30 cellular contexts compared by ENCODE assay signal in genomic region chr22:24179478-24180210, GRCh38. TPM values are rescaled to one million over a fixed set of nuclear protein-coding genes. Genes with fewer than 3 reads are reported as not detected.
DNase-seq lines count a peak whose midpoint lies in the region; ATAC-seq, FAIRE-seq and TF ChIP-seq lines count a peak whose summit lies in the region.
"Had no signal": no experiment of that assay in that cellular context is flagged by ENCODE, and none has a peak within 500 bp of the region (broad histone marks: within the 10 kb centered on the region; RNA-seq: fewer than 3 reads in every experiment).

No MANE protein-coding gene starts in this region.

- H2BK12ac ChIP-seq in H1 (ENCODE audit: low read depth, low read length) = no peak overlapping the region

- H3K36me3 Mint-ChIP-seq in naive thymus-derived CD8-positive, alpha-beta T cell = peaks cover 0 to 28% (median 0%) of the 10 kb centered on the region in 3 donors

- TF ChIP-seq RAD21 in H1 (IDR thresholded peaks at IDR 0.05 in 1 of 2, conservative IDR thresholded peaks at IDR 0.05 in 1 of 2; ENCODE audit: low read depth in 2 of 2, low read length in 2 of 2) = no peak

- DNase-seq in Right ventricle myocardium inferior (ENCODE audit: missing footprints) (peak; percentile 43), left cardiac atrium (no peak), H1 (ENCODE audit: low read depth in 1 of 2, low spot score in 2 of 2) (no peak), tibial artery (no peak), NCI-H526 treated with DMSO at 0.1 percent for 48 hours (lab: John Stamatoyannopoulos, UW) (no peak), middle frontal gyrus (ENCODE audit: extremely low spot score, low spot score) (no peak)
- peak in 1 of 10 donors; percentile 50 for DNase-seq in naive thymus-derived CD8-positive, alpha-beta T cell
- DNase-seq: activated CD4-positive, alpha-beta memory T cell treated with anti-CD3 and anti-CD28 coated beads, Interleukin-2, amount 10 ng/mL, durations not matched to agents 7 days and 5 days; activated CD4-positive, CD25-positive, alpha-beta regulatory T cell treated with anti-CD3 and anti-CD28 coated beads, Interleukin-2, amount 50 U/mL, for 72 hours; activated T-cell treated with anti-CD3 and anti-CD28 coated beads for 4 hours; Caco-2; central memory CD4-positive, alpha-beta T cell; DND-41; KG1; mesendoderm; NCI-H1436 treated with DMSO at 0.1 percent for 48 hours; NCI-H510A treated with DMSO at 0.1 percent for 48 hours; NK-92 treated with Interleukin-12 subunit alpha and Interleukin-12 subunit beta, amount 100 ng/mL, for 24 hours; small intestine; stimulated activated CD4-positive, alpha-beta T cell treated with anti-CD3 and anti-CD28 coated beads, Interleukin-1b, Interleukin-23, amount 100 ng/mL, for 48 hours; substantia nigra; T-cell had no signal

- no peak for TF ChIP-seq EP300 in H1 (IDR thresholded peaks at IDR 0.05; ENCODE audit: borderline replicate concordance in 1 of 2, low read depth in 2 of 2, low read length in 2 of 2)

- H3K4me3 ChIP-seq in H1 (ENCODE audit: extremely low read depth in 1 of 4, insufficient read depth in 2 of 4, low read depth in 3 of 4, low read length in 4 of 4) (no peak overlapping the region), tibial artery (no peak overlapping the region)
- H3K4me3 ChIP-seq: BLaER1, SJSA1 had no signal

- TF ChIP-seq CTCF in H1 (IDR thresholded peaks at IDR 0.05; ENCODE audit: control extremely low read depth in 1 of 3, insufficient read depth in 1 of 3, low read depth in 1 of 3, low read length in 3 of 3) = no peak
- no peak for TF ChIP-seq CTCF in tibial artery (IDR thresholded peaks at IDR 0.05)

- no peak for FAIRE-seq in H1 (lab: Jason Lieb, UNC)
- FAIRE-seq: H54, HTR-8/SVneo, small intestine, TTC549 had no signal

- H3K4ac ChIP-seq in H1 (replicated peaks; ENCODE audit: insufficient read length, low read depth, low read length) = no peak overlapping the region

- H4K8ac ChIP-seq in H1 (ENCODE audit: extremely low read depth, insufficient read depth, low read length) = peak overlapping the region; percentile 51; the same call in 1 of the 2 replicates

- no peak overlapping the region for H3K9ac ChIP-seq in H1 (replicated peaks in 1 of 4; ENCODE audit: extremely low read depth in 1 of 4, low read depth in 3 of 4, low read length in 3 of 4)
- H3K9ac ChIP-seq: BLaER1 had no signal

- no peak overlapping the region for H3K4me3 Mint-ChIP-seq in naive thymus-derived CD8-positive, alpha-beta T cell
- H3K4me3 Mint-ChIP-seq: activated CD4-positive, alpha-beta memory T cell treated with anti-CD3 and anti-CD28 coated beads, Interleukin-2, amount 10 ng/mL, durations not matched to agents 7 days and 5 days; nephron; T-cell had no signal

- no peak overlapping the region for H4K5ac ChIP-seq in H1 (ENCODE audit: insufficient read length, low read depth, low read length)

- H3K79me1 ChIP-seq in H1 (ENCODE audit: low read depth, low read length) = no peaks in the 10 kb centered on the region

- CTCF ChIA-PET in H1 (lab: Charles Lee; ENCODE audit: partially characterized antibody) = interaction anchor here (0.6 to 19.1 kb wide), 22 partner anchors 10 to 169 kb away, joined by 3 to 301 read pairs (median 4); partner anchors contain the start of gene CABIN1

- H3K14ac ChIP-seq in H1 (ENCODE audit: insufficient read length) = no peak overlapping the region

- peaks cover 0 to 14% (median 1%) of the 10 kb centered on the region in 4 donors for H3K4me1 Mint-ChIP-seq in naive thymus-derived CD8-positive, alpha-beta T cell
- H3K4me1 Mint-ChIP-seq: activated CD4-positive, alpha-beta memory T cell treated with anti-CD3 and anti-CD28 coated beads, Interleukin-2, amount 10 ng/mL, durations not matched to agents 7 days and 5 days; nephron; T-cell had no signal

- H3K56ac ChIP-seq in H1 (replicated peaks; ENCODE audit: insufficient read length, low read depth, low read length) = no peak overlapping the region

- intact Hi-C loops in Right ventricle myocardium inferior (cut with DNase I) (loop anchor here (5.0 kb wide), 1 partner anchor 172 kb away; the partner anchor contains the start of gene GSTT4), left cardiac atrium (cut with DNase I) (loop anchor here in 1 of 2 donors (5.0 to 10.0 kb wide), 2 partner anchors 77 to 195 kb away; partner anchors contain the start of gene GSTT2), tibial artery (cut with DNase I; ENCODE audit: low total_unique reads) (no loop called here)

- H3K4me2 ChIP-seq in H1 (ENCODE audit: insufficient read depth in 1 of 2, low read depth in 2 of 2, low read length in 2 of 2) = no peak overlapping the region
- H3K4me2 ChIP-seq: BLaER1 had no signal

- POLR2A ChIA-PET in H1 (lab: Charles Lee; ENCODE audit: partially characterized antibody) = interaction anchor here (0.7 to 2.0 kb wide), 5 partner anchors 23 to 169 kb away, joined by 3 to 5 read pairs (median 4); no protein-coding TSS in a partner anchor
- POLR2A ChIA-PET in naive thymus-derived CD8-positive, alpha-beta T cell (lab: Charles Lee) = interaction anchor here (1.2 to 1.4 kb wide), 3 partner anchors 19 to 24 kb away, joined by 3 to 4 read pairs (median 3); no protein-coding TSS in a partner anchor

- no peaks in the 10 kb centered on the region for H3K27me3 Mint-ChIP-seq in naive thymus-derived CD8-positive, alpha-beta T cell
- H3K27me3 Mint-ChIP-seq: activated CD4-positive, alpha-beta memory T cell treated with anti-CD3 and anti-CD28 coated beads, Interleukin-2, amount 10 ng/mL, durations not matched to agents 7 days and 5 days; T-cell had no signal

- TF ChIP-seq POLR2A in H1 (IDR thresholded peaks at IDR 0.05; ENCODE audit: control extremely low read depth in 1 of 2, low read depth in 2 of 2, low read length in 2 of 2) = no peak

- H3K27me3 ChIP-seq in H1 (replicated peaks in 1 of 4; ENCODE audit: control insufficient read depth in 3 of 4, extremely low read depth in 1 of 4, insufficient read depth in 3 of 4, low read length in 3 of 4) (no peaks in the 10 kb centered on the region), tibial artery (no peaks in the 10 kb centered on the region)
- H3K27me3 ChIP-seq: BLaER1, SJSA1 had no signal

- no peak overlapping the region for H2BK20ac ChIP-seq in H1 (ENCODE audit: low read length)

- H3K9me3 ChIP-seq in H1 (ENCODE audit: insufficient read depth in 2 of 2, low read depth in 1 of 2, low read length in 1 of 2) (no peaks in the 10 kb centered on the region), tibial artery (no peaks in the 10 kb centered on the region)
- H3K9me3 ChIP-seq: BLaER1, Caco-2, SJSA1 had no signal

- WGBS in H1 (ENCODE audit: extremely low coverage in 1 of 2, insufficient coverage in 1 of 2, insufficient read length in 1 of 2, insufficient replicate concordance in 2 of 2, low coverage in 1 of 2, low lambda C conversion rate in 2 of 2, missing lambda C conversion rate in 1 of 2), 2 experiments = 85% methylated on average over 17 of the region's 17 CpGs; no CpG with 5 or more reads in 1 of the 2 experiments

- H2AK5ac ChIP-seq in H1 (ENCODE audit: low read depth, low read length) = no peak overlapping the region

- H4K91ac ChIP-seq in H1 (replicated peaks; ENCODE audit: insufficient read length, low read length) = no peak overlapping the region

- H3K18ac ChIP-seq in H1 (ENCODE audit: extremely low read depth, low read length) = no peak overlapping the region

- H3K27ac ChIP-seq in H1 (ENCODE audit: low read depth, low read length) (no peak overlapping the region), tibial artery (peak overlapping the region; percentile 87 to 96)
- H3K27ac ChIP-seq: BLaER1, SJSA1 had no signal

- no peak overlapping the region for H2BK15ac ChIP-seq in H1 (ENCODE audit: low read length)

- no peak overlapping the region for H2BK5ac ChIP-seq in H1 (ENCODE audit: low read depth, low read length)

- peaks cover 0 to 2% of the 10 kb centered on the region in 2 experiments for H4K20me1 ChIP-seq in H1 (replicated peaks in 1 of 2; ENCODE audit: control insufficient read depth in 1 of 2, insufficient read depth in 2 of 2, low read length in 2 of 2)

- H3K23ac ChIP-seq in H1 (ENCODE audit: insufficient read length) = no peak overlapping the region

- no peaks in the 10 kb centered on the region for H3K79me2 ChIP-seq in H1 (ENCODE audit: control insufficient read depth in 1 of 2, insufficient read depth in 2 of 2, low read length in 2 of 2)

- ATAC-seq in Right ventricle myocardium inferior (no peak), left cardiac atrium (no peak), GM19324 (IDR thresholded peaks at IDR 0.05; ENCODE audit: low FRiP score, unreplicated experiment) (no peak)
- ATAC-seq in naive thymus-derived CD8-positive, alpha-beta T cell = no peak
- ATAC-seq: Panc1, T-cell had no signal

- H3K27ac Mint-ChIP-seq in naive thymus-derived CD8-positive, alpha-beta T cell = peak overlapping the region in 8 of 10 donors; percentile 48 to 84 (median 70)
- H3K27ac Mint-ChIP-seq: activated CD4-positive, alpha-beta memory T cell treated with anti-CD3 and anti-CD28 coated beads, Interleukin-2, amount 10 ng/mL, durations not matched to agents 7 days and 5 days; nephron had no signal

- H3K9me3 Mint-ChIP-seq in naive thymus-derived CD8-positive, alpha-beta T cell = no peaks in the 10 kb centered on the region
- H3K9me3 Mint-ChIP-seq: activated CD4-positive, alpha-beta memory T cell treated with anti-CD3 and anti-CD28 coated beads, Interleukin-2, amount 10 ng/mL, durations not matched to agents 7 days and 5 days; nephron; T-cell had no signal

- no peak overlapping the region for H2AFZ ChIP-seq in H1 (ENCODE audit: low read length)

- no peak overlapping the region for H2BK120ac ChIP-seq in H1 (replicated peaks; ENCODE audit: low read depth, low read length)

- no peaks in the 10 kb centered on the region; the same call in 1 of the 2 replicates for H3K23me2 ChIP-seq in H1 (ENCODE audit: low read depth, low read length)

- no peaks in the 10 kb centered on the region; a peak in 1 of 8 replicates for H3K36me3 ChIP-seq in H1 (ENCODE audit: control insufficient read depth in 2 of 4, insufficient read depth in 4 of 4, low read length in 3 of 4)
- H3K36me3 ChIP-seq in tibial artery = peaks cover 3 to 35% (median 11%) of the 10 kb centered on the region in 3 donors

- peaks cover 0 to 13% (median 9%) of the 10 kb centered on the region in 4 experiments; a peak in 6 of 7 replicates for H3K4me1 ChIP-seq in H1 (replicated peaks in 1 of 4; ENCODE audit: control insufficient read depth in 3 of 4, insufficient read depth in 4 of 4, low read length in 3 of 4)
- H3K4me1 ChIP-seq in tibial artery = peaks cover 14 to 100% (median 94%) of the 10 kb centered on the region in 4 donors

RNA-seq across cellular contexts. Expression of gene SUSD2, which starts 1.6 kb away (rescaled TPM):
- total RNA-seq in Right ventricle myocardium inferior (2.8 TPM), left cardiac atrium (1 to 10 TPM; 7.5 to 7.7 TPM)
- total RNA-seq in H1 (2021; fragmentation: NEBNext Ultra II Directional; extraction: Animal tissue kit (Norgen Biotek cat#: 25700)) = 1.5 and 2.0 TPM in 2 replicates
- 4.8 and 5.5 TPM in 2 replicates for polyA plus RNA-seq in H1 (2011; rRNA removed)
- 1.8 TPM for polyA plus RNA-seq in H1 (2011; cell fraction: cytosol; rRNA removed)
- 7.8 TPM for polyA plus RNA-seq in H1 (2011; cell fraction: nucleus; rRNA removed)
- polyA plus RNA-seq in H1 (2012, experiment 1 of 2) = 1.5 to 3.7 TPM (median 2.7 TPM) in 4 replicates
- polyA plus RNA-seq in H1 (2012, experiment 2 of 2) = 1.7 TPM
- polyA plus RNA-seq in H1 (2013, experiment 1 of 2) = 4.0 TPM
- 3.1 TPM for polyA plus RNA-seq in H1 (2013, experiment 2 of 2)
- polyA minus RNA-seq in H1 (2011; rRNA and poly(A)+ RNA removed) = 1.9 and 2.0 TPM in 2 replicates
- polyA minus RNA-seq in H1 (2011; cell fraction: cytosol; rRNA and poly(A)+ RNA removed) = 1.4 TPM
- polyA minus RNA-seq in H1 (2011; cell fraction: nucleus; rRNA and poly(A)+ RNA removed) = 2.1 TPM
- total RNA-seq in naive thymus-derived CD8-positive, alpha-beta T cell = 1 to 10 TPM; 1.7 to 1.9 TPM
- under 1 TPM in 2 of 3 donors, not detected in 1; 0.07 TPM for polyA plus RNA-seq in naive thymus-derived CD8-positive, alpha-beta T cell
